Comparison of ENCODE assay signal across 1 cellular context in genomic region chr20:11387189-11387754, GRCh38.
TF ChIP-seq lines count a peak whose summit lies in the region.

No MANE protein-coding gene starts in this region.

TF ChIP-seq in IMR-90, 13 proteins besides CTCF, POLR2A, EP300 and RAD21:
- no peak for TF ChIP-seq MXI1 (IDR thresholded peaks at IDR 0.05; ENCODE audit: borderline replicate concordance, low read depth, low read length)
- peak; percentile 27; the same call in 1 of the 2 replicates for TF ChIP-seq BHLHE40 (IDR thresholded peaks at IDR 0.05; ENCODE audit: low read depth, low read length)
- TF ChIP-seq SMC3 (IDR thresholded peaks at IDR 0.05; ENCODE audit: low read depth, low read length), result no peak
- no peak for TF ChIP-seq CHD1 (IDR thresholded peaks at IDR 0.05; ENCODE audit: low read depth, low read length)
- TF ChIP-seq USF2 (IDR thresholded peaks at IDR 0.05; ENCODE audit: low read depth, low read length), result no peak
- TF ChIP-seq MAFK (IDR thresholded peaks at IDR 0.05; ENCODE audit: low read depth, low read length), result peak; percentile 32; the same call in 1 of the 2 replicates
- no peak for TF ChIP-seq RFX5 (IDR thresholded peaks at IDR 0.05; ENCODE audit: low read depth, low read length)
- TF ChIP-seq NFE2L2 (IDR thresholded peaks at IDR 0.05; ENCODE audit: low read depth, low read length), result no peak
- peak; percentile 39 for TF ChIP-seq RCOR1 (IDR thresholded peaks at IDR 0.05; ENCODE audit: insufficient replicate concordance, low read length)
- TF ChIP-seq ELK1 (IDR thresholded peaks at IDR 0.05; ENCODE audit: borderline replicate concordance, low read depth, low read length), result no peak
- TF ChIP-seq MAZ (IDR thresholded peaks at IDR 0.05; ENCODE audit: borderline replicate concordance, low read depth, low read length), result no peak
- TF ChIP-seq FOS (IDR thresholded peaks at IDR 0.05; ENCODE audit: low read depth, low read length), result peak; percentile 76
- peak; percentile 95 for TF ChIP-seq CEBPB (IDR thresholded peaks at IDR 0.05; ENCODE audit: low read depth, low read length)
